ENCODE assay signal across 17 cellular contexts in the genomic region with DNA sequence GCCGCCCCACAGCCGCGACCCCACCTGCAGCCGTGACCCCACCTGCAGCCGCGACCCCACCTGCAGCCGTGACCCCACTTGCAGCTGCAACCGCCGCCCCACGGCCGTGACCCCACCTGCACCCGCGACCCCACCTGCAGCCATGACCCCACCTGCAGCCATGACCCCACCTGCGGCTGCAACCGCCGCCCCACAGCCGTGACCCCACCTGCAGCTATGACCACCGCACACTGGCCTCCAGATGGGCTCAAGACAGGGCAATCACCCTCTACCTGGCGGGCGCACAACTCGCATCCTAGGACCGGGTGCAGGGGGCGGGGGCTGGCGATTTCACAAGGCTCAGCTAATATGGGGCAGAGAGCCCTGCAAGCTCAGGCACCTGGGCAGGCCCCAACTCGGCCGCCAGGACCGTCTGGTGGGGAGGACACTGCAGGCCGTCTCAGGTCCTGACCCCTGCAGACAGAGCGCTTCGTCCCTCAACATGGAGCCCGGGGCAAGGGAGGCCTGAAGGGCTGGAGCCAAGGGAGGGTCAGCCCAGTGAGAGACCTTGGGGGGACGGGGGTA. TPM values are rescaled to one million over a fixed set of nuclear protein-coding genes. Genes with fewer than 3 reads are reported as not detected.
DNase-seq lines count a peak whose midpoint lies in the region; ATAC-seq, FAIRE-seq and TF ChIP-seq lines count a peak whose summit lies in the region.
"Had no signal": no experiment of that assay in that cellular context is flagged by ENCODE, and none has a peak within 500 bp of the region (broad histone marks: within the 10 kb centered on the region; RNA-seq: fewer than 3 reads in every experiment).

No MANE protein-coding gene starts in this region.

- DNase-seq in WTC11 (ENCODE audit: low spot score) (peak; percentile 11), HepG2 (ENCODE audit: low spot score) (no peak), posterior vena cava (ENCODE audit: low spot score) (peak; percentile 69), foreskin melanocyte (no peak), NCI-H1694 treated with DMSO at 0.1 percent for 48 hours (lab: John Stamatoyannopoulos, UW) (no peak)
- DNase-seq: Calu3; CD8-positive, alpha-beta T cell; DMS53; DND-41; EL; GOT3; H9 had no signal

- H3K36me3 ChIP-seq in HEK293 (ENCODE audit: control insufficient read depth in 2 of 2, insufficient read depth in 1 of 2, low read length in 2 of 2) (no peaks in the 10 kb centered on the region), HepG2 (replicated peaks in 1 of 2; ENCODE audit: control insufficient read depth in 1 of 2, insufficient read depth in 2 of 2, low read length in 2 of 2) (no peaks in the 10 kb centered on the region; a peak in 1 of 5 replicates)

- 95% methylated on average over 30 of the region's 32 CpGs for WGBS in HepG2 (ENCODE audit: low lambda C conversion rate)

- H3K4me3 ChIP-seq in HEK293 (ENCODE audit: low read depth, low read length) (no peak overlapping the region), HepG2 (replicated peaks in 1 of 3; ENCODE audit: insufficient read depth in 1 of 3, low read depth in 2 of 3, low read length in 3 of 3) (no peak overlapping the region)
- H3K4me3 ChIP-seq: BLaER1 treated with 17β-estradiol and CSF1 and Interleukin-3, amounts not matched to agents 10 nM and 100 nM had no signal

- no peaks in the 10 kb centered on the region for H3K9me3 Mint-ChIP-seq in WTC11
- H3K9me3 Mint-ChIP-seq: CD8-positive, alpha-beta T cell; H9 had no signal

- peaks cover 8% of the 10 kb centered on the region for H3K79me2 ChIP-seq in HepG2 (ENCODE audit: insufficient read depth, low read length)

- H2AFZ ChIP-seq in HepG2 (ENCODE audit: low read length): no peak overlapping the region

- H3K4me2 ChIP-seq in HepG2 (ENCODE audit: low read depth, low read length): no peak overlapping the region

- no peak for TF ChIP-seq RAD21 in HepG2 (CRISPR knock-in tag; IDR thresholded peaks at IDR 0.05)

- H3K9me3 ChIP-seq in HEK293 (ENCODE audit: control insufficient read depth, insufficient read depth, low read depth, low read length) (no peaks in the 10 kb centered on the region), HepG2 (ENCODE audit: low read length) (no peaks in the 10 kb centered on the region)
- H3K9me3 ChIP-seq: BLaER1 treated with 17β-estradiol and CSF1 and Interleukin-3, amounts not matched to agents 10 nM and 100 nM had no signal

- FAIRE-seq in HepG2 (lab: Jason Lieb, UNC): no peak
- FAIRE-seq: GM12891 had no signal

- peaks cover 4% of the 10 kb centered on the region; the same call in 1 of the 2 replicates for H4K20me1 ChIP-seq in HepG2 (ENCODE audit: insufficient read depth, low read length)

- H3K36me3 Mint-ChIP-seq in WTC11: no peaks in the 10 kb centered on the region

- ATAC-seq in WTC11 (no peak), HepG2 (no peak), GM19452 (IDR thresholded peaks at IDR 0.05; ENCODE audit: unreplicated experiment) (no peak)
- ATAC-seq: CD8-positive, alpha-beta T cell had no signal

- no peak overlapping the region for H3K27ac Mint-ChIP-seq in WTC11
- H3K27ac Mint-ChIP-seq: B cell; CD8-positive, alpha-beta T cell; H9 had no signal

- H3K4me1 ChIP-seq in HEK293 (ENCODE audit: control insufficient read depth, insufficient read depth, low read length) (0 out of 2 replicates have a peak, but pooled peaks cover 2% of the 10 kb centered on the region), HepG2 (ENCODE audit: insufficient read depth, low read length) (peaks cover 20% of the 10 kb centered on the region)

- BruUV-seq in HepG2 (replicated peaks; lab: Mats Ljungman, UMichigan): no TSS peak

- TF ChIP-seq CTCF in HEK293 (tag by site-specific recombination; IDR thresholded peaks at IDR 0.05): no peak
- TF ChIP-seq CTCF in WTC11 (IDR thresholded peaks at IDR 0.05): no peak
- no peak for TF ChIP-seq CTCF in HepG2 (CRISPR knock-in tag; IDR thresholded peaks at IDR 0.05)

- H3K9ac ChIP-seq in HepG2 (ENCODE audit: insufficient read depth, low read depth, low read length): no peak overlapping the region

- no peaks in the 10 kb centered on the region for H3K27me3 Mint-ChIP-seq in WTC11 (ENCODE audit: low read depth)
- H3K27me3 Mint-ChIP-seq: B cell had no signal

- no peak for TF ChIP-seq POLR2A in HepG2 (IDR thresholded peaks at IDR 0.05; ENCODE audit: insufficient read depth in 1 of 2, low read depth in 2 of 2, low read length in 2 of 2)

- CTCF ChIA-PET in HEK293 (lab: Yijun Ruan, JAX) (no interaction called here), WTC11 (lab: Charles Lee) (interaction anchor here (3.9 kb wide), 1 partner anchor 46 kb away, joined by 14 read pairs; no protein-coding TSS in a partner anchor), HepG2 (lab: Yijun Ruan, JAX; ENCODE audit: low intra/inter-chr PET ratio, low total read pairs) (no interaction called here)

- no peak overlapping the region for H3K27ac ChIP-seq in HEK293 (ENCODE audit: extremely low read depth, low read depth, low read length)
- H3K27ac ChIP-seq in HepG2 (ENCODE audit: extremely low read length, insufficient read depth, low read length): no peak overlapping the region
- H3K27ac ChIP-seq: BLaER1 treated with 17β-estradiol and CSF1 and Interleukin-3, amounts not matched to agents 10 nM and 100 nM had no signal

- no peaks in the 10 kb centered on the region for H3K27me3 ChIP-seq in HepG2 (ENCODE audit: control insufficient read depth in 1 of 2, insufficient read depth in 2 of 2, low read length in 2 of 2)
- H3K27me3 ChIP-seq: BLaER1 treated with 17β-estradiol and CSF1 and Interleukin-3, amounts not matched to agents 10 nM and 100 nM had no signal

- intact Hi-C loops in HepG2 (cut with micrococcal nuclease; ENCODE audit: unreplicated experiment) (no loop called here), posterior vena cava (cut with DNase I) (no loop called here)

- POLR2A ChIA-PET in HEK293 (lab: Yijun Ruan, JAX) (no interaction called here), WTC11 (lab: Charles Lee) (no interaction called here), HepG2 (lab: Yijun Ruan, JAX) (no interaction called here)

- no peak for TF ChIP-seq EP300 in HepG2 (IDR thresholded peaks at IDR 0.05; ENCODE audit: low read depth in 2 of 2, low read length in 2 of 2)
- TF ChIP-seq EP300 in HepG2 (CRISPR knock-in tag; IDR thresholded peaks at IDR 0.05; ENCODE audit: borderline replicate concordance): no peak

- in situ Hi-C loops in HepG2 (cut with HindIII; ENCODE audit: extremely low pct_ligation_motif_present, low pct_unique_long_range_greater_than_20kb): no loop called here

- H3K4me3 Mint-ChIP-seq in WTC11: no peak overlapping the region
- H3K4me3 Mint-ChIP-seq: B cell; CD8-positive, alpha-beta T cell; H9 had no signal

- H3K4me1 Mint-ChIP-seq in WTC11: peaks cover 7% of the 10 kb centered on the region

RNA-seq across cellular contexts. Expression of a gene that starts 15.1 kb away (rescaled TPM):
- total RNA-seq in WTC11 (2021) (40.7 to 57.3 TPM (median 48.0 TPM) in 3 replicates), HepG2 (2016; rRNA removed; fragmentation: Illumina TruSeq; extraction: Trizol) (5.8 and 10.4 TPM in 2 replicates), posterior vena cava (10 to 100 TPM; 63.5 to 71.0 TPM)
- total RNA-seq in HepG2 (2016; cell fraction: cytosol; rRNA removed; fragmentation: Illumina TruSeq; extraction: Trizol; ENCODE audit: low read depth): 3.3 and 3.8 TPM in 2 replicates
- total RNA-seq in HepG2 (2016; cell fraction: insoluble cytoplasmic fraction; rRNA removed; fragmentation: Illumina TruSeq; extraction: Trizol): 6.5 and 12.4 TPM in 2 replicates
- total RNA-seq in HepG2 (2016; cell fraction: membrane; rRNA removed; fragmentation: Illumina TruSeq; extraction: Trizol): 7.7 and 8.1 TPM in 2 replicates
- 10.4 and 12.1 TPM in 2 replicates for total RNA-seq in HepG2 (2016; cell fraction: nucleus; rRNA removed; fragmentation: Illumina TruSeq; extraction: Trizol)
- polyA plus RNA-seq in HepG2 (2011; rRNA removed): 8.6 and 10.8 TPM in 2 replicates
- polyA plus RNA-seq in HepG2 (2011; cell fraction: cytosol; rRNA removed): 4.1 and 8.0 TPM in 2 replicates
- 53.6 and 82.3 TPM in 2 replicates for polyA plus RNA-seq in HepG2 (2011; cell fraction: nucleus; rRNA removed)
- 10.8 and 11.3 TPM in 2 replicates for polyA plus RNA-seq in HepG2 (2012)
- 1.0 and 1.1 TPM in 2 replicates for polyA plus RNA-seq in HepG2 (2016; cell fraction: cytosol; fragmentation: Illumina TruSeq; extraction: Trizol; ENCODE audit: low read depth)
- polyA plus RNA-seq in HepG2 (2016; cell fraction: insoluble cytoplasmic fraction; fragmentation: Illumina TruSeq; extraction: Trizol; ENCODE audit: low read depth): 6.7 and 7.7 TPM in 2 replicates
- polyA plus RNA-seq in HepG2 (2016; cell fraction: membrane; fragmentation: Illumina TruSeq; extraction: Trizol; ENCODE audit: low read depth): 2.8 and 3.4 TPM in 2 replicates
- 33.1 and 36.3 TPM in 2 replicates for polyA plus RNA-seq in HepG2 (2016; cell fraction: nucleus; fragmentation: Illumina TruSeq; extraction: Trizol; ENCODE audit: insufficient read depth, low read depth)
- polyA minus RNA-seq in HepG2 (2011; rRNA and poly(A)+ RNA removed; ENCODE audit: low replicate concordance): 21.5 and 30.2 TPM in 2 replicates
- 9.8 and 12.0 TPM in 2 replicates for polyA minus RNA-seq in HepG2 (2011; cell fraction: cytosol; rRNA and poly(A)+ RNA removed)
- polyA minus RNA-seq in HepG2 (2011; cell fraction: nucleus; rRNA and poly(A)+ RNA removed): 13.0 and 13.4 TPM in 2 replicates

RNA-seq across cellular contexts. Expression of a gene that starts 46.6 kb away (rescaled TPM):
- total RNA-seq in WTC11 (2021): 106 to 112 TPM (median 106 TPM) in 3 replicates
- total RNA-seq in HepG2 (2016; rRNA removed; fragmentation: Illumina TruSeq; extraction: Trizol): 28.4 and 43.6 TPM in 2 replicates
- total RNA-seq in HepG2 (2016; cell fraction: cytosol; rRNA removed; fragmentation: Illumina TruSeq; extraction: Trizol; ENCODE audit: low read depth): 18.3 and 20.2 TPM in 2 replicates
- 23.3 and 42.4 TPM in 2 replicates for total RNA-seq in HepG2 (2016; cell fraction: insoluble cytoplasmic fraction; rRNA removed; fragmentation: Illumina TruSeq; extraction: Trizol)
- total RNA-seq in HepG2 (2016; cell fraction: membrane; rRNA removed; fragmentation: Illumina TruSeq; extraction: Trizol): 47.5 and 49.4 TPM in 2 replicates
- total RNA-seq in HepG2 (2016; cell fraction: nucleus; rRNA removed; fragmentation: Illumina TruSeq; extraction: Trizol): 33.1 and 35.0 TPM in 2 replicates
- polyA plus RNA-seq in HepG2 (2011; rRNA removed): 27.5 and 40.8 TPM in 2 replicates
- polyA plus RNA-seq in HepG2 (2011; cell fraction: cytosol; rRNA removed): 31.3 and 45.7 TPM in 2 replicates
- 143 and 178 TPM in 2 replicates for polyA plus RNA-seq in HepG2 (2011; cell fraction: nucleus; rRNA removed)
- polyA plus RNA-seq in HepG2 (2012): 38.3 and 41.3 TPM in 2 replicates
- 12.4 and 14.0 TPM in 2 replicates for polyA plus RNA-seq in HepG2 (2016; cell fraction: cytosol; fragmentation: Illumina TruSeq; extraction: Trizol; ENCODE audit: low read depth)
- polyA plus RNA-seq in HepG2 (2016; cell fraction: insoluble cytoplasmic fraction; fragmentation: Illumina TruSeq; extraction: Trizol; ENCODE audit: low read depth): 24.8 and 28.5 TPM in 2 replicates
- 31.5 and 34.3 TPM in 2 replicates for polyA plus RNA-seq in HepG2 (2016; cell fraction: membrane; fragmentation: Illumina TruSeq; extraction: Trizol; ENCODE audit: low read depth)
- 76.9 and 78.9 TPM in 2 replicates for polyA plus RNA-seq in HepG2 (2016; cell fraction: nucleus; fragmentation: Illumina TruSeq; extraction: Trizol; ENCODE audit: insufficient read depth, low read depth)
- polyA minus RNA-seq in HepG2 (2011; rRNA and poly(A)+ RNA removed; ENCODE audit: low replicate concordance): 2.2 and 54.9 TPM in 2 replicates
- 24.1 and 27.3 TPM in 2 replicates for polyA minus RNA-seq in HepG2 (2011; cell fraction: cytosol; rRNA and poly(A)+ RNA removed)
- 21.8 and 30.2 TPM in 2 replicates for polyA minus RNA-seq in HepG2 (2011; cell fraction: nucleus; rRNA and poly(A)+ RNA removed)
- 10 to 100 TPM; 32.5 to 35.9 TPM for total RNA-seq in posterior vena cava

RNA-seq across cellular contexts. Expression of a gene that starts 55.2 kb away (rescaled TPM):
- total RNA-seq in WTC11 (2021): 363 to 377 TPM (median 368 TPM) in 3 replicates
- 426 and 535 TPM in 2 replicates for total RNA-seq in HepG2 (2016; rRNA removed; fragmentation: Illumina TruSeq; extraction: Trizol)
- total RNA-seq in HepG2 (2016; cell fraction: cytosol; rRNA removed; fragmentation: Illumina TruSeq; extraction: Trizol; ENCODE audit: low read depth): 2,785 and 3,522 TPM in 2 replicates
- 340 and 561 TPM in 2 replicates for total RNA-seq in HepG2 (2016; cell fraction: insoluble cytoplasmic fraction; rRNA removed; fragmentation: Illumina TruSeq; extraction: Trizol)
- total RNA-seq in HepG2 (2016; cell fraction: membrane; rRNA removed; fragmentation: Illumina TruSeq; extraction: Trizol): 1,902 and 2,313 TPM in 2 replicates
- 168 and 177 TPM in 2 replicates for total RNA-seq in HepG2 (2016; cell fraction: nucleus; rRNA removed; fragmentation: Illumina TruSeq; extraction: Trizol)
- 613 and 728 TPM in 2 replicates for polyA plus RNA-seq in HepG2 (2011; rRNA removed)
- 837 and 1,257 TPM in 2 replicates for polyA plus RNA-seq in HepG2 (2011; cell fraction: cytosol; rRNA removed)
- 557 and 562 TPM in 2 replicates for polyA plus RNA-seq in HepG2 (2011; cell fraction: nucleus; rRNA removed)
- 539 and 705 TPM in 2 replicates for polyA plus RNA-seq in HepG2 (2012)
- polyA plus RNA-seq in HepG2 (2016; cell fraction: cytosol; fragmentation: Illumina TruSeq; extraction: Trizol; ENCODE audit: low read depth): 3,701 and 4,930 TPM in 2 replicates
- 454 and 583 TPM in 2 replicates for polyA plus RNA-seq in HepG2 (2016; cell fraction: insoluble cytoplasmic fraction; fragmentation: Illumina TruSeq; extraction: Trizol; ENCODE audit: low read depth)
- 2,313 and 2,706 TPM in 2 replicates for polyA plus RNA-seq in HepG2 (2016; cell fraction: membrane; fragmentation: Illumina TruSeq; extraction: Trizol; ENCODE audit: low read depth)
- polyA plus RNA-seq in HepG2 (2016; cell fraction: nucleus; fragmentation: Illumina TruSeq; extraction: Trizol; ENCODE audit: insufficient read depth, low read depth): 387 and 420 TPM in 2 replicates
- polyA minus RNA-seq in HepG2 (2011; rRNA and poly(A)+ RNA removed; ENCODE audit: low replicate concordance): 195 and 435 TPM in 2 replicates
- 211 and 241 TPM in 2 replicates for polyA minus RNA-seq in HepG2 (2011; cell fraction: cytosol; rRNA and poly(A)+ RNA removed)
- 51.6 and 73.4 TPM in 2 replicates for polyA minus RNA-seq in HepG2 (2011; cell fraction: nucleus; rRNA and poly(A)+ RNA removed)
- 100 to 1,000 TPM; 176 to 193 TPM for total RNA-seq in posterior vena cava

Comparison
In these comparisons a context has a peak if more than half of its experiments do, and no peak if none do; other contexts are left out.
1. DNase-seq: peak in WTC11 (single experiment) and posterior vena cava (single experiment); none in HepG2 (single experiment), foreskin melanocyte (single experiment) and NCI-H1694 treated with DMSO at 0.1 percent for 48 hours (single experiment).